In the genomic region with DNA sequence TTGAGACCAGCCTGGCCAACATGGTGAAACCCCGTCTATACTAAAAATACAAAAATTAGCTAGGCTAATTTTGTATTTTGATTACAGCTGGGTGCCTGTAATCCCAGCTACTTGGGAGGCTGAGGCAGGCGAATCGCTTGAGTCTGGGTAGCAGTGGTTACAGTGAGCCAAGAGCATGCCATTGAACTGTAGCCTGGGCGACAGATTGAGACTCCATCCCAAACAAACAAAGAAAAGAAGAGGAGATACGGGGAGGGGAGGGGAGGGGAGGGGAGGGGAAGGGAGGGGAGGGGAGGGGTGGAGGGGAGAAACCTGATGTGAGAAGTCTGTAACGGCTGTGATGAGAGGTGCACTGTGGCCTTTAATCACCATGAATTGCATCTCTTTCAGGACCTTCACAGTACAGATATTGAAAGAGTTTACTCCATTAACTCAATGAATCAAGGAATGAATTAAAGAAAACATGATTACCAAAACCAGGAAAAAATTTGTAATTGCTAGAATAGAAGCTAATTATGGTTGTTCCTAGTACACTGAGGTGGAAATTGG, we compare ENCODE assay signal across 2 cellular contexts.
TF ChIP-seq lines count a peak whose summit lies in the region.

No MANE protein-coding gene starts in this region.

TF ChIP-seq in GM23338, 12 proteins besides CTCF, POLR2A, EP300 and RAD21 (continued from another document):
- TF ChIP-seq, protein P1, sequence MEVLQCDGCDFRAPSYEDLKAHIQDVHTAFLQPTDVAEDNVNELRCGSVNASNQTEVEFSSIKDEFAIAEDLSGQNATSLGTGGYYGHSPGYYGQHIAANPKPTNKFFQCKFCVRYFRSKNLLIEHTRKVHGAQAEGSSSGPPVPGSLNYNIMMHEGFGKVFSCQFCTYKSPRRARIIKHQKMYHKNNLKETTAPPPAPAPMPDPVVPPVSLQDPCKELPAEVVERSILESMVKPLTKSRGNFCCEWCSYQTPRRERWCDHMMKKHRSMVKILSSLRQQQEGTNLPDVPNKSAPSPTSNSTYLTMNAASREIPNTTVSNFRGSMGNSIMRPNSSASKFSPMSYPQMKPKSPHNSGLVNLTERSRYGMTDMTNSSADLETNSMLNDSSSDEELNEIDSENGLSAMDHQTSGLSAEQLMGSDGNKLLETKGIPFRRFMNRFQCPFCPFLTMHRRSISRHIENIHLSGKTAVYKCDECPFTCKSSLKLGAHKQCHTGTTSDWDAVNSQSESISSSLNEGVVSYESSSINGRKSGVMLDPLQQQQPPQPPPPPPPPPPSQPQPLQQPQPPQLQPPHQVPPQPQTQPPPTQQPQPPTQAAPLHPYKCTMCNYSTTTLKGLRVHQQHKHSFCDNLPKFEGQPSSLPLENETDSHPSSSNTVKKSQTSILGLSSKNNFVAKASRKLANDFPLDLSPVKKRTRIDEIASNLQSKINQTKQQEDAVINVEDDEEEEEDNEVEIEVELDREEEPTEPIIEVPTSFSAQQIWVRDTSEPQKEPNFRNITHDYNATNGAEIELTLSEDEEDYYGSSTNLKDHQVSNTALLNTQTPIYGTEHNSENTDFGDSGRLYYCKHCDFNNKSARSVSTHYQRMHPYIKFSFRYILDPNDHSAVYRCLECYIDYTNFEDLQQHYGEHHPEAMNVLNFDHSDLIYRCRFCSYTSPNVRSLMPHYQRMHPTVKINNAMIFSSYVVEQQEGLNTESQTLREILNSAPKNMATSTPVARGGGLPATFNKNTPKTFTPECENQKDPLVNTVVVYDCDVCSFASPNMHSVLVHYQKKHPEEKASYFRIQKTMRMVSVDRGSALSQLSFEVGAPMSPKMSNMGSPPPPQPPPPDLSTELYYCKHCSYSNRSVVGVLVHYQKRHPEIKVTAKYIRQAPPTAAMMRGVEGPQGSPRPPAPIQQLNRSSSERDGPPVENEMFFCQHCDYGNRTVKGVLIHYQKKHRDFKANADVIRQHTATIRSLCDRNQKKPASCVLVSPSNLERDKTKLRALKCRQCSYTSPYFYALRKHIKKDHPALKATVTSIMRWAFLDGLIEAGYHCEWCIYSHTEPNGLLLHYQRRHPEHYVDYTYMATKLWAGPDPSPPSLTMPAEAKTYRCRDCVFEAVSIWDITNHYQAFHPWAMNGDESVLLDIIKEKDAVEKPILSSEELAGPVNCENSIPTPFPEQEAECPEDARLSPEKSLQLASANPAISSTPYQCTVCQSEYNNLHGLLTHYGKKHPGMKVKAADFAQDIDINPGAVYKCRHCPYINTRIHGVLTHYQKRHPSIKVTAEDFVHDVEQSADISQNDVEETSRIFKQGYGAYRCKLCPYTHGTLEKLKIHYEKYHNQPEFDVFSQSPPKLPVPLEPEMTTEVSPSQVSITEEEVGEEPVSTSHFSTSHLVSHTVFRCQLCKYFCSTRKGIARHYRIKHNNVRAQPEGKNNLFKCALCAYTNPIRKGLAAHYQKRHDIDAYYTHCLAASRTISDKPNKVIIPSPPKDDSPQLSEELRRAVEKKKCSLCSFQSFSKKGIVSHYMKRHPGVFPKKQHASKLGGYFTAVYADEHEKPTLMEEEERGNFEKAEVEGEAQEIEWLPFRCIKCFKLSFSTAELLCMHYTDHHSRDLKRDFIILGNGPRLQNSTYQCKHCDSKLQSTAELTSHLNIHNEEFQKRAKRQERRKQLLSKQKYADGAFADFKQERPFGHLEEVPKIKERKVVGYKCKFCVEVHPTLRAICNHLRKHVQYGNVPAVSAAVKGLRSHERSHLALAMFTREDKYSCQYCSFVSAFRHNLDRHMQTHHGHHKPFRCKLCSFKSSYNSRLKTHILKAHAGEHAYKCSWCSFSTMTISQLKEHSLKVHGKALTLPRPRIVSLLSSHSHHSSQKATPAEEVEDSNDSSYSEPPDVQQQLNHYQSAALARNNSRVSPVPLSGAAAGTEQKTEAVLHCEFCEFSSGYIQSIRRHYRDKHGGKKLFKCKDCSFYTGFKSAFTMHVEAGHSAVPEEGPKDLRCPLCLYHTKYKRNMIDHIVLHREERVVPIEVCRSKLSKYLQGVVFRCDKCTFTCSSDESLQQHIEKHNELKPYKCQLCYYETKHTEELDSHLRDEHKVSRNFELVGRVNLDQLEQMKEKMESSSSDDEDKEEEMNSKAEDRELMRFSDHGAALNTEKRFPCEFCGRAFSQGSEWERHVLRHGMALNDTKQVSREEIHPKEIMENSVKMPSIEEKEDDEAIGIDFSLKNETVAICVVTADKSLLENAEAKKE (CRISPR knock-in tag; IDR thresholded peaks at IDR 0.05) = no peak
- TF ChIP-seq EZH2phosphoT487 (IDR thresholded peaks at IDR 0.05; ENCODE audit: unreplicated experiment) = no peak

TF ChIP-seq in WTC11, 78 proteins besides CTCF, POLR2A, EP300 and RAD21 (continued from another document):
- TF ChIP-seq, protein P2, sequence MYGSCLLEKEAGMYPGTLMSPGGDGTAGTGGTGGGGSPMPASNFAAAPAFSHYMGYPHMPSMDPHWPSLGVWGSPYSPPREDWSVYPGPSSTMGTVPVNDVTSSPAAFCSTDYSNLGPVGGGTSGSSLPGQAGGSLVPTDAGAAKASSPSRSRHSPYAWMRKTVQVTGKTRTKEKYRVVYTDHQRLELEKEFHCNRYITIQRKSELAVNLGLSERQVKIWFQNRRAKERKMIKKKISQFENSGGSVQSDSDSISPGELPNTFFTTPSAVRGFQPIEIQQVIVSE (CRISPR knock-in tag; IDR thresholded peaks at IDR 0.05; ENCODE audit: borderline replicate concordance) = no peak
- TF ChIP-seq, protein P3, sequence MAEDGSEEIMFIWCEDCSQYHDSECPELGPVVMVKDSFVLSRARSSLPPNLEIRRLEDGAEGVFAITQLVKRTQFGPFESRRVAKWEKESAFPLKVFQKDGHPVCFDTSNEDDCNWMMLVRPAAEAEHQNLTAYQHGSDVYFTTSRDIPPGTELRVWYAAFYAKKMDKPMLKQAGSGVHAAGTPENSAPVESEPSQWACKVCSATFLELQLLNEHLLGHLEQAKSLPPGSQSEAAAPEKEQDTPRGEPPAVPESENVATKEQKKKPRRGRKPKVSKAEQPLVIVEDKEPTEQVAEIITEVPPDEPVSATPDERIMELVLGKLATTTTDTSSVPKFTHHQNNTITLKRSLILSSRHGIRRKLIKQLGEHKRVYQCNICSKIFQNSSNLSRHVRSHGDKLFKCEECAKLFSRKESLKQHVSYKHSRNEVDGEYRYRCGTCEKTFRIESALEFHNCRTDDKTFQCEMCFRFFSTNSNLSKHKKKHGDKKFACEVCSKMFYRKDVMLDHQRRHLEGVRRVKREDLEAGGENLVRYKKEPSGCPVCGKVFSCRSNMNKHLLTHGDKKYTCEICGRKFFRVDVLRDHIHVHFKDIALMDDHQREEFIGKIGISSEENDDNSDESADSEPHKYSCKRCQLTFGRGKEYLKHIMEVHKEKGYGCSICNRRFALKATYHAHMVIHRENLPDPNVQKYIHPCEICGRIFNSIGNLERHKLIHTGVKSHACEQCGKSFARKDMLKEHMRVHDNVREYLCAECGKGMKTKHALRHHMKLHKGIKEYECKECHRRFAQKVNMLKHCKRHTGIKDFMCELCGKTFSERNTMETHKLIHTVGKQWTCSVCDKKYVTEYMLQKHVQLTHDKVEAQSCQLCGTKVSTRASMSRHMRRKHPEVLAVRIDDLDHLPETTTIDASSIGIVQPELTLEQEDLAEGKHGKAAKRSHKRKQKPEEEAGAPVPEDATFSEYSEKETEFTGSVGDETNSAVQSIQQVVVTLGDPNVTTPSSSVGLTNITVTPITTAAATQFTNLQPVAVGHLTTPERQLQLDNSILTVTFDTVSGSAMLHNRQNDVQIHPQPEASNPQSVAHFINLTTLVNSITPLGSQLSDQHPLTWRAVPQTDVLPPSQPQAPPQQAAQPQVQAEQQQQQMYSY (CRISPR knock-in tag; IDR thresholded peaks at IDR 0.05) = no peak
- no peak for TF ChIP-seq NFATC4 (CRISPR knock-in tag; IDR thresholded peaks at IDR 0.05)
- TF ChIP-seq ZNF138 (CRISPR knock-in tag; conservative IDR thresholded peaks at IDR 0.05) = no peak
- TF ChIP-seq, protein P4, sequence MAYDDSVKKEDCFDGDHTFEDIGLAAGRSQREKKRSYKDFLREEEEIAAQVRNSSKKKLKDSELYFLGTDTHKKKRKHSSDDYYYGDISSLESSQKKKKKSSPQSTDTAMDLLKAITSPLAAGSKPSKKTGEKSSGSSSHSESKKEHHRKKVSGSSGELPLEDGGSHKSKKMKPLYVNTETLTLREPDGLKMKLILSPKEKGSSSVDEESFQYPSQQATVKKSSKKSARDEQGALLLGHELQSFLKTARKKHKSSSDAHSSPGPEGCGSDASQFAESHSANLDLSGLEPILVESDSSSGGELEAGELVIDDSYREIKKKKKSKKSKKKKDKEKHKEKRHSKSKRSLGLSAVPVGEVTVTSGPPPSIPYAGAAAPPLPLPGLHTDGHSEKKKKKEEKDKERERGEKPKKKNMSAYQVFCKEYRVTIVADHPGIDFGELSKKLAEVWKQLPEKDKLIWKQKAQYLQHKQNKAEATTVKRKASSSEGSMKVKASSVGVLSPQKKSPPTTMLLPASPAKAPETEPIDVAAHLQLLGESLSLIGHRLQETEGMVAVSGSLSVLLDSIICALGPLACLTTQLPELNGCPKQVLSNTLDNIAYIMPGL (CRISPR knock-in tag; IDR thresholded peaks at IDR 0.05) = no peak
- TF ChIP-seq RELA (CRISPR knock-in tag; IDR thresholded peaks at IDR 0.05; ENCODE audit: borderline replicate concordance) = no peak
- no peak for TF ChIP-seq ELF4 (CRISPR knock-in tag; IDR thresholded peaks at IDR 0.05; ENCODE audit: low read depth)
- TF ChIP-seq, protein P5, sequence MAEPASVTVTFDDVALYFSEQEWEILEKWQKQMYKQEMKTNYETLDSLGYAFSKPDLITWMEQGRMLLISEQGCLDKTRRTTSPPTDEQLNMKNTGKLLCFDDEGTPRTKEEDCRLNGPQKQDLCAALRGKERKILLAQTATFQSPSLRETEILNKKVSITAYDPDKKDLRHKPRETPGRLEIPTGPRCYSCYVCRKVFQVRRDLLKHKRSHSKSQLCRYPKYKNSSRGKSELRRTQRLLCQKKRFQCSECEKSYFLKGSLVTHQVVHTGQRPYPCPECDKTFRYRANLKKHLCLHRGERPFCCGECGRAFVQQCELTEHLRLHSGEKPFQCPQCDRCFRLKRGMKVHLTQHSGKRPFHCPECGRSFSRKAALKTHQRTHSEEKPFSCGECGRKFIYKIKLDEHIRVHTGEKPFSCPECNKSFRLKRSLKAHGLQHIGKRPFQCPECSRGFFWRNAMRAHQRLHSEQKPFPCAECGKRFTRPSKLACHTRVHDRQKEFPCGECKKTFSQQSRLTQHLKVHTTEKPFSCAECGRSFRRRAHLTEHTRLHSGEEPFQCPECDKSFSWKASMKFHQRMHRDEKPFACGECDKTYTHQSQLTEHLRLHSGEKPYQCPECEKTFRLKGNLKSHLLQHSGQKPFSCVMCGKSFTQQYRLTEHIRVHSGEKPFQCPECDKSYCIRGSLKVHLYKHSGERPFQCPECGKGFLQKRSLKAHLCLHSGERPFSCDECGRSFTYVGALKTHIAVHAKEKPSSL (CRISPR knock-in tag; conservative IDR thresholded peaks at IDR 0.05) = no peak
TF ChIP-seq in WTC11: peak in this region for 0.
